ENCODE assay signal across 15 cellular contexts in genomic region chr17:18006495-18007239, GRCh38. TPM values are rescaled to one million over a fixed set of nuclear protein-coding genes. Genes with fewer than 3 reads are reported as not detected.
DNase-seq lines count a peak whose midpoint lies in the region; ATAC-seq and TF ChIP-seq lines count a peak whose summit lies in the region.
"Had no signal": no experiment of that assay in that cellular context is flagged by ENCODE, and none has a peak within 500 bp of the region (broad histone marks: within the 10 kb centered on the region; RNA-seq: fewer than 3 reads in every experiment).

No MANE protein-coding gene starts in this region.

- peak; percentile 79 for DNase-seq in H9
- DNase-seq in WTC11 (ENCODE audit: low spot score) = peak; percentile 32
- peak; percentile 88 for DNase-seq in islet precursor cell
- peak; percentile 62 to 77 for DNase-seq in trophoblast cell
- no peak for DNase-seq in occipital lobe (lab: John Stamatoyannopoulos, UW)
- DNase-seq in A172 (ENCODE audit: low spot score) = no peak
- DNase-seq: BE2C; CD8-positive, alpha-beta memory T cell; NCI-H1417 treated with DMSO at 0.1 percent for 48 hours; NCI-H2029 treated with DMSO at 0.1 percent for 48 hours; NCI-H524; SJCRH30 had no signal

- ATAC-seq in WTC11 (peak; percentile 60), HG03460 (IDR thresholded peaks at IDR 0.05; ENCODE audit: unreplicated experiment) (no peak)

- H3K4me1 ChIP-seq in H9 (ENCODE audit: insufficient read depth, low read length) (no peaks in the 10 kb centered on the region), trophoblast cell (ENCODE audit: control insufficient read depth in 1 of 2, insufficient read depth in 2 of 2, low read length in 2 of 2) (peaks cover 6 to 12% of the 10 kb centered on the region in 2 experiments)
- H3K4me1 ChIP-seq: BE2C, SJCRH30 had no signal

- CTCF ChIA-PET in WTC11 (lab: Charles Lee) = interaction anchor here (1.1 to 4.7 kb wide), 7 partner anchors 11 to 194 kb away, joined by 3 to 50 read pairs (median 7); no protein-coding TSS in a partner anchor

- H2BK15ac ChIP-seq in H9 (ENCODE audit: low read depth, low read length) = no peak overlapping the region

- no peaks in the 10 kb centered on the region for H3K27me3 ChIP-seq in H9 (ENCODE audit: insufficient read depth, low read length)
- no peaks in the 10 kb centered on the region for H3K27me3 ChIP-seq in trophoblast cell (ENCODE audit: insufficient read depth, low read length)
- H3K27me3 ChIP-seq: BE2C, SJCRH30 had no signal

- H3K4me3 Mint-ChIP-seq in H9 = no peak overlapping the region; a peak in 1 of 5 replicates
- H3K4me3 Mint-ChIP-seq in WTC11 = no peak overlapping the region; the same call in none of the 2 replicates
- H3K4me3 Mint-ChIP-seq: CD8-positive, alpha-beta memory T cell had no signal

- H3T11ph ChIP-seq in H9 (ENCODE audit: low read length) = no peak overlapping the region

- H3K9ac ChIP-seq in H9 (ENCODE audit: extremely low read depth, insufficient read length, low read length) (no peak overlapping the region), trophoblast cell (ENCODE audit: low read length) (no peak overlapping the region)

- H4K20me1 ChIP-seq in H9 (ENCODE audit: control insufficient read depth, insufficient read depth, insufficient read length) = no peaks in the 10 kb centered on the region

- peaks cover 8 to 22% of the 10 kb centered on the region in 2 experiments for H3K4me1 Mint-ChIP-seq in H9
- peaks cover 4% of the 10 kb centered on the region; the same call in 1 of the 2 replicates for H3K4me1 Mint-ChIP-seq in WTC11
- H3K4me1 Mint-ChIP-seq: CD8-positive, alpha-beta memory T cell had no signal

- H3K27ac Mint-ChIP-seq in H9 (peak overlapping the region in 1 of 3 experiments; percentile 63; a peak in 1 of 7 replicates), WTC11 (peak overlapping the region; percentile 73; the same call in 1 of the 2 replicates)

- POLR2A ChIA-PET in WTC11 (lab: Charles Lee) = no interaction called here

- H3K9me3 ChIP-seq in H9 (ENCODE audit: control insufficient read depth, low read depth, low read length) (no peaks in the 10 kb centered on the region), trophoblast cell (ENCODE audit: insufficient read depth, low read depth, low read length) (peaks cover 8% of the 10 kb centered on the region)
- H3K9me3 ChIP-seq: BE2C, SJCRH30 had no signal

- H3K79me2 ChIP-seq in H9 (ENCODE audit: insufficient read depth, low read length) (no peaks in the 10 kb centered on the region), trophoblast cell (ENCODE audit: control insufficient read depth, insufficient read depth, low read length, poor library complexity) (no peaks in the 10 kb centered on the region)

- H3K79me1 ChIP-seq in H9 (ENCODE audit: insufficient read depth, low read depth, low read length, poor library complexity, severe bottlenecking) = no peaks in the 10 kb centered on the region
- H3K79me1 ChIP-seq in trophoblast cell (ENCODE audit: low read length) = no peaks in the 10 kb centered on the region

- no peak overlapping the region for H2BK20ac ChIP-seq in H9 (ENCODE audit: low read depth, low read length, poor library complexity, severe bottlenecking)

- H2BK12ac ChIP-seq in H9 (ENCODE audit: insufficient read length, low read depth, low read length) (no peak overlapping the region), trophoblast cell (ENCODE audit: low read length) (no peak overlapping the region)

- H3K23me2 ChIP-seq in H9 (ENCODE audit: insufficient read length, low read depth, low read length, poor library complexity, severe bottlenecking) = no peaks in the 10 kb centered on the region

- H3K23ac ChIP-seq in H9 (ENCODE audit: insufficient read length, low read depth, low read length) (no peak overlapping the region), trophoblast cell (ENCODE audit: low read length) (no peak overlapping the region)

- H3K9me3 Mint-ChIP-seq in H9 = no peaks in the 10 kb centered on the region
- H3K9me3 Mint-ChIP-seq in WTC11 = no peaks in the 10 kb centered on the region
- H3K9me3 Mint-ChIP-seq: CD8-positive, alpha-beta memory T cell; IgD-negative memory B cell had no signal

- H2AK5ac ChIP-seq in H9 (ENCODE audit: insufficient read length, low read length) (no peak overlapping the region), trophoblast cell (ENCODE audit: low read length) (no peak overlapping the region)

- H3K4ac ChIP-seq in H9 (ENCODE audit: low read depth, low read length) (no peak overlapping the region), trophoblast cell (ENCODE audit: low read depth, low read length) (no peak overlapping the region)

- no peak overlapping the region for H2BK5ac ChIP-seq in H9 (ENCODE audit: insufficient read length, low read length)
- H2BK5ac ChIP-seq in trophoblast cell (ENCODE audit: low read depth, low read length, poor library complexity) = no peak overlapping the region

- H3K14ac ChIP-seq in H9 (ENCODE audit: insufficient read depth, low read length) (no peak overlapping the region), trophoblast cell (ENCODE audit: low read length) (no peak overlapping the region)

- H3K56ac ChIP-seq in H9 (ENCODE audit: insufficient read length, low read depth, low read length) = no peak overlapping the region

- H3K36me3 Mint-ChIP-seq in H9 (ENCODE audit: insufficient read depth in 1 of 3, low read depth in 3 of 3) (peaks cover 0 to 3% (median 0%) of the 10 kb centered on the region in 3 experiments; a peak in 2 of 7 replicates), WTC11 (no peaks in the 10 kb centered on the region)

- no peak overlapping the region for H4K12ac ChIP-seq in trophoblast cell (ENCODE audit: low read depth, low read length)

- H4K8ac ChIP-seq in H9 (replicated peaks; ENCODE audit: insufficient read length, low read depth, low read length) = no peak overlapping the region
- H4K8ac ChIP-seq in trophoblast cell (ENCODE audit: low read depth, low read length) = no peak overlapping the region

- H3K27me3 Mint-ChIP-seq in H9 (ENCODE audit: low read depth) = peaks cover 8% of the 10 kb centered on the region
- no peaks in the 10 kb centered on the region for H3K27me3 Mint-ChIP-seq in WTC11 (ENCODE audit: low read depth)
- H3K27me3 Mint-ChIP-seq: CD8-positive, alpha-beta memory T cell; IgD-negative memory B cell had no signal

- H4K91ac ChIP-seq in H9 (ENCODE audit: insufficient read length, low read depth, low read length) = no peak overlapping the region
- H4K91ac ChIP-seq in trophoblast cell (ENCODE audit: low read depth, low read length) = no peak overlapping the region

- H2AFZ ChIP-seq in H9 (ENCODE audit: low read length) (no peak overlapping the region), trophoblast cell (ENCODE audit: insufficient read depth, low read length, poor library complexity) (no peak overlapping the region)

- TF ChIP-seq CTCF in H9 (conservative IDR thresholded peaks at IDR 0.05) (no peak), WTC11 (IDR thresholded peaks at IDR 0.05) (no peak)

- WGBS in H9 (ENCODE audit: extremely low coverage, insufficient read length, low lambda C conversion rate) = no CpG with 5 or more reads among the region's 31 CpGs
- WGBS in trophoblast cell (ENCODE audit: extremely low coverage, insufficient coverage, insufficient read length) = no CpG with 5 or more reads among the region's 31 CpGs

- no peak overlapping the region for H4K5ac ChIP-seq in H9 (ENCODE audit: insufficient read length, low read depth, low read length)

- peaks cover 4 to 5% of the 10 kb centered on the region in 2 experiments for H3K36me3 ChIP-seq in trophoblast cell (ENCODE audit: control insufficient read depth in 1 of 2, insufficient read depth in 2 of 2, low read length in 2 of 2)
- H3K36me3 ChIP-seq: BE2C, SJCRH30 had no signal

- H3K27ac ChIP-seq in H9 (ENCODE audit: insufficient read length, low read depth, low read length) (no peak overlapping the region), trophoblast cell (ENCODE audit: low read depth, low read length) (no peak overlapping the region)
- H3K27ac ChIP-seq: SJCRH30 had no signal

- H3K4me3 ChIP-seq in trophoblast cell (ENCODE audit: low read depth, low read length) = no peak overlapping the region
- H3K4me3 ChIP-seq: SJCRH30 had no signal

- H2BK120ac ChIP-seq in H9 (ENCODE audit: low read depth, low read length, poor library complexity, severe bottlenecking) (no peak overlapping the region), trophoblast cell (ENCODE audit: insufficient read depth, low read length, poor library complexity) (no peak overlapping the region)

- H3K18ac ChIP-seq in H9 (ENCODE audit: insufficient read length, low read depth, low read length) (no peak overlapping the region), trophoblast cell (ENCODE audit: low read length) (no peak overlapping the region)

- H3K4me2 ChIP-seq in H9 (ENCODE audit: insufficient read depth, insufficient read length, low read length) (no peak overlapping the region), trophoblast cell (ENCODE audit: low read length) (no peak overlapping the region)

TF ChIP-seq in WTC11, 78 proteins besides CTCF, POLR2A, EP300 and RAD21 (continues in another document):
- TF ChIP-seq ZNF396 (CRISPR knock-in tag; IDR thresholded peaks at IDR 0.05; ENCODE audit: borderline replicate concordance) (no peak), ETV6 (CRISPR knock-in tag; IDR thresholded peaks at IDR 0.05) (no peak)
- TF ChIP-seq, protein P1, sequence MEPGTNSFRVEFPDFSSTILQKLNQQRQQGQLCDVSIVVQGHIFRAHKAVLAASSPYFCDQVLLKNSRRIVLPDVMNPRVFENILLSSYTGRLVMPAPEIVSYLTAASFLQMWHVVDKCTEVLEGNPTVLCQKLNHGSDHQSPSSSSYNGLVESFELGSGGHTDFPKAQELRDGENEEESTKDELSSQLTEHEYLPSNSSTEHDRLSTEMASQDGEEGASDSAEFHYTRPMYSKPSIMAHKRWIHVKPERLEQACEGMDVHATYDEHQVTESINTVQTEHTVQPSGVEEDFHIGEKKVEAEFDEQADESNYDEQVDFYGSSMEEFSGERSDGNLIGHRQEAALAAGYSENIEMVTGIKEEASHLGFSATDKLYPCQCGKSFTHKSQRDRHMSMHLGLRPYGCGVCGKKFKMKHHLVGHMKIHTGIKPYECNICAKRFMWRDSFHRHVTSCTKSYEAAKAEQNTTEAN (CRISPR knock-in tag; IDR thresholded peaks at IDR 0.05) = no peak

RNA-seq across cellular contexts. Expression of gene ATPAF2, which starts 32.3 kb away (rescaled TPM):
- total RNA-seq in H9 (2021) (20.2 and 21.4 TPM in 2 replicates), WTC11 (2021) (32.2 to 36.8 TPM (median 33.5 TPM) in 3 replicates), occipital lobe (27.6 TPM)
- 19.0 and 19.7 TPM in 2 replicates for polyA plus RNA-seq in trophoblast cell (2013)
- 10.9 and 12.9 TPM in 2 replicates for total RNA-seq in A172 (2014; rRNA removed; shearing (Covaris generic))

RNA-seq across cellular contexts. Expression of gene GID4, which starts 32.5 kb away (rescaled TPM):
- total RNA-seq in H9 (2021) (11.4 and 11.9 TPM in 2 replicates), WTC11 (2021) (15.4 to 16.0 TPM (median 15.7 TPM) in 3 replicates), occipital lobe (9.0 TPM)
- 7.6 and 8.3 TPM in 2 replicates for polyA plus RNA-seq in trophoblast cell (2013)
- total RNA-seq in A172 (2014; rRNA removed; shearing (Covaris generic)) = 6.5 and 7.7 TPM in 2 replicates

RNA-seq across cellular contexts. Expression of gene DRC3, which starts 34.0 kb away (rescaled TPM):
- total RNA-seq in H9 (2021) (0.31 and 0.68 TPM in 2 replicates), WTC11 (2021) (0.34 to 0.48 TPM (median 0.42 TPM) in 3 replicates), occipital lobe (2.0 TPM)
- 0.39 and 0.47 TPM in 2 replicates for polyA plus RNA-seq in trophoblast cell (2013)
- 1.1 and 1.7 TPM in 2 replicates for total RNA-seq in A172 (2014; rRNA removed; shearing (Covaris generic))
- total RNA-seq: H4 had no signal
- polyA plus RNA-seq: CD8-positive, alpha-beta memory T cell had no signal

RNA-seq across cellular contexts. Expression of gene TOM1L2, which starts 34.5 kb away (rescaled TPM):
- total RNA-seq in H9 (2021) (4.6 and 5.1 TPM in 2 replicates), WTC11 (2021) (5.2 to 6.7 TPM (median 6.4 TPM) in 3 replicates), occipital lobe (17.8 TPM)
- 76.2 and 80.2 TPM in 2 replicates for polyA plus RNA-seq in trophoblast cell (2013)
- total RNA-seq in A172 (2014; rRNA removed; shearing (Covaris generic)) = 40.7 and 50.0 TPM in 2 replicates

Comparison
In these comparisons a context has a peak if more than half of its experiments do, and no peak if none do; other contexts are left out.
1. DNase-seq: peak in H9 (single experiment), WTC11 (single experiment), islet precursor cell (single experiment) and trophoblast cell (2 of 2); none in occipital lobe (single experiment) and A172 (single experiment).